ENCODE assay signal across 9 cellular contexts in genomic region chr2:222708274-222708710, GRCh38. TPM values are rescaled to one million over a fixed set of nuclear protein-coding genes. Genes with fewer than 3 reads are reported as not detected.
A peak's percentile ranks its signal among the peaks of the same experiment; 100 is the strongest.
DNase-seq lines count a peak whose midpoint lies in the region; ATAC-seq and TF ChIP-seq lines count a peak whose summit lies in the region.
"Had no signal": no experiment of that assay in that cellular context is flagged by ENCODE, and none has a peak within 500 bp of the region (broad histone marks: within the 10 kb centered on the region; RNA-seq: fewer than 3 reads in every experiment).

No MANE protein-coding gene starts in this region.

- peaks cover 4% of the 10 kb centered on the region for H3K27me3 Mint-ChIP-seq in GM23338 (ENCODE audit: insufficient read depth, low read depth, poor library complexity)
- peaks cover 16% of the 10 kb centered on the region for H3K27me3 Mint-ChIP-seq in activated CD4-positive, alpha-beta T cell treated with anti-CD3 and anti-CD28 coated beads for 36 hours

- H3F3A ChIP-seq in GM23338 (replicated peaks; ENCODE audit: low read depth) = no peaks in the 10 kb centered on the region

- POLR2A ChIA-PET in activated CD4-positive, alpha-beta T cell treated with anti-CD3 and anti-CD28 coated beads for 36 hours (lab: Charles Lee) = interaction anchor here (1.2 kb wide), 1 partner anchor 56 kb away, joined by 3 read pairs; no protein-coding TSS in a partner anchor

- no peak overlapping the region for H2AFZ ChIP-seq in GM23338

- intact Hi-C loops in activated CD4-positive, alpha-beta T cell treated with anti-CD3 and anti-CD28 coated beads for 36 hours (cut with DNase I, micrococcal nuclease) = loop anchor here (1.0 to 5.0 kb wide), 5 partner anchors 79 to 231 kb away; partner anchors contain the start of gene ACSL3 (in 1 of the 2)
- intact Hi-C loops in right lobe of liver (cut with DNase I) = loop anchor here in 1 of 2 donors (10.0 kb wide), 1 partner anchor 197 kb away; no protein-coding TSS in a partner anchor

- H3K4me3 ChIP-seq in GM23338 = no peak overlapping the region
- no peak overlapping the region for H3K4me3 ChIP-seq in choroid plexus epithelial cell (ENCODE audit: low read depth, low read length)
- no peak overlapping the region for H3K4me3 ChIP-seq in right lobe of liver

- no peaks in the 10 kb centered on the region for H3K9me2 ChIP-seq in GM23338 (ENCODE audit: insufficient read depth)

- CTCF ChIA-PET in activated CD4-positive, alpha-beta T cell treated with anti-CD3 and anti-CD28 coated beads for 36 hours (lab: Charles Lee) = interaction anchor here (0.8 to 4.4 kb wide), 21 partner anchors 9 to 263 kb away, joined by 3 to 29 read pairs (median 5); no protein-coding TSS in a partner anchor

- ATAC-seq in GM23338 (peak; percentile 62), right lobe of liver (peak; percentile 77 to 86 (median 83)), GM21526 (IDR thresholded peaks at IDR 0.05; ENCODE audit: low FRiP score, unreplicated experiment) (no peak)
- peak; percentile 51 for ATAC-seq in activated CD4-positive, alpha-beta T cell treated with anti-CD3 and anti-CD28 coated beads for 36 hours

- H3K4me3 Mint-ChIP-seq in GM23338 = no peak overlapping the region
- no peak overlapping the region for H3K4me3 Mint-ChIP-seq in activated CD4-positive, alpha-beta T cell treated with anti-CD3 and anti-CD28 coated beads for 36 hours
- H3K4me3 Mint-ChIP-seq: IgD-negative memory B cell had no signal

- H3K27ac Mint-ChIP-seq in GM23338 = no peak overlapping the region
- H3K27ac Mint-ChIP-seq in activated CD4-positive, alpha-beta T cell treated with anti-CD3 and anti-CD28 coated beads for 36 hours = no peak overlapping the region
- H3K27ac Mint-ChIP-seq: IgD-negative memory B cell had no signal

- H3K9me3 Mint-ChIP-seq in GM23338 = no peaks in the 10 kb centered on the region
- no peaks in the 10 kb centered on the region for H3K9me3 Mint-ChIP-seq in activated CD4-positive, alpha-beta T cell treated with anti-CD3 and anti-CD28 coated beads for 36 hours (ENCODE audit: low read depth)
- H3K9me3 Mint-ChIP-seq: IgD-negative memory B cell had no signal

- TF ChIP-seq POLR2A in right lobe of liver (IDR thresholded peaks at IDR 0.05) = no peak

- H3K27ac ChIP-seq in GM23338 (ENCODE audit: low read depth) (no peak overlapping the region), right lobe of liver (no peak overlapping the region)

- H3K27me3 ChIP-seq in GM23338 (ENCODE audit: insufficient read depth) = no peaks in the 10 kb centered on the region
- no peaks in the 10 kb centered on the region for H3K27me3 ChIP-seq in right lobe of liver

- H3K4me1 ChIP-seq in GM23338 (ENCODE audit: insufficient read depth) (peaks cover 21% of the 10 kb centered on the region), right lobe of liver (no peaks in the 10 kb centered on the region)

- peak; percentile 91 to 100 for TF ChIP-seq CTCF in GM23338 (conservative IDR thresholded peaks at IDR 0.05; ENCODE audit: low read depth in 2 of 2)
- TF ChIP-seq CTCF in choroid plexus epithelial cell (conservative IDR thresholded peaks at IDR 0.05; ENCODE audit: low read depth, low read length) = peak; percentile 89
- TF ChIP-seq CTCF in right lobe of liver (IDR thresholded peaks at IDR 0.05) = peak; percentile 89 to 94 (median 92)

- H3K4me1 Mint-ChIP-seq in GM23338 = peaks cover 26% of the 10 kb centered on the region
- H3K4me1 Mint-ChIP-seq in activated CD4-positive, alpha-beta T cell treated with anti-CD3 and anti-CD28 coated beads for 36 hours = peaks cover 12% of the 10 kb centered on the region

- no peaks in the 10 kb centered on the region for H4K20me1 ChIP-seq in GM23338 (replicated peaks; ENCODE audit: insufficient read depth)

- H3K9me3 ChIP-seq in right lobe of liver = no peaks in the 10 kb centered on the region

- DNase-seq in C1 segment of cervical spinal cord (lab: John Stamatoyannopoulos, UW) = peak in 13 of 14 donors; percentile 5 to 78 (median 47)
- peak; percentile 83 for DNase-seq in GM23338 (ENCODE audit: low spot score)
- peak; percentile 85 for DNase-seq in NCI-H2227 (lab: John Stamatoyannopoulos, UW; ENCODE audit: unreplicated experiment)
- peak; percentile 88 for DNase-seq in activated CD4-positive, alpha-beta T cell treated with anti-CD3 and anti-CD28 coated beads for 36 hours
- DNase-seq in choroid plexus epithelial cell (ENCODE audit: low read depth) = peak; percentile 81
- peak; percentile 77 to 80 (median 79) for DNase-seq in right lobe of liver
- DNase-seq in stimulated activated CD4-positive, alpha-beta T cell treated with anti-CD3 and anti-CD28 coated beads, TNF-alpha, amount 100 ng/mL, for 24 hours (ENCODE audit: low read depth in 3 of 3) = peak; percentile 59 to 78 (median 66)

- H3K79me2 ChIP-seq in GM23338 (replicated peaks; ENCODE audit: insufficient read depth) = no peaks in the 10 kb centered on the region

- H3K4me2 ChIP-seq in GM23338 = no peak overlapping the region

- WGBS in right lobe of liver (ENCODE audit: insufficient coverage, low coverage, low lambda C conversion rate, missing lambda C conversion rate) = 13% methylated on average over 12 of the region's 12 CpGs

- no peaks in the 10 kb centered on the region for H3K36me3 Mint-ChIP-seq in GM23338 (ENCODE audit: low read depth)
- no peaks in the 10 kb centered on the region for H3K36me3 Mint-ChIP-seq in activated CD4-positive, alpha-beta T cell treated with anti-CD3 and anti-CD28 coated beads for 36 hours (ENCODE audit: low read depth)
- H3K36me3 Mint-ChIP-seq: IgD-negative memory B cell had no signal

- H3K36me3 ChIP-seq in GM23338 (ENCODE audit: insufficient read depth) = no peaks in the 10 kb centered on the region
- H3K36me3 ChIP-seq in right lobe of liver = peaks cover 0 to 4% (median 0%) of the 10 kb centered on the region in 4 donors

TF ChIP-seq in GM23338, 12 proteins besides CTCF, POLR2A, EP300 and RAD21 (continues in another document):
- TF ChIP-seq REST (IDR thresholded peaks at IDR 0.05; ENCODE audit: unreplicated experiment) = no peak
- no peak for TF ChIP-seq STAT1 (IDR thresholded peaks at IDR 0.05; ENCODE audit: unreplicated experiment)
- no peak for TF ChIP-seq CREB1 (CRISPR knock-in tag; IDR thresholded peaks at IDR 0.05; ENCODE audit: low read depth)
- TF ChIP-seq EZH2phosphoT487 (IDR thresholded peaks at IDR 0.05; ENCODE audit: unreplicated experiment) = no peak
- no peak for TF ChIP-seq POLR2AphosphoS5 (IDR thresholded peaks at IDR 0.05; ENCODE audit: low read depth)
- TF ChIP-seq, protein P1, sequence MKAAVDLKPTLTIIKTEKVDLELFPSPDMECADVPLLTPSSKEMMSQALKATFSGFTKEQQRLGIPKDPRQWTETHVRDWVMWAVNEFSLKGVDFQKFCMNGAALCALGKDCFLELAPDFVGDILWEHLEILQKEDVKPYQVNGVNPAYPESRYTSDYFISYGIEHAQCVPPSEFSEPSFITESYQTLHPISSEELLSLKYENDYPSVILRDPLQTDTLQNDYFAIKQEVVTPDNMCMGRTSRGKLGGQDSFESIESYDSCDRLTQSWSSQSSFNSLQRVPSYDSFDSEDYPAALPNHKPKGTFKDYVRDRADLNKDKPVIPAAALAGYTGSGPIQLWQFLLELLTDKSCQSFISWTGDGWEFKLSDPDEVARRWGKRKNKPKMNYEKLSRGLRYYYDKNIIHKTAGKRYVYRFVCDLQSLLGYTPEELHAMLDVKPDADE (IDR thresholded peaks at IDR 0.05) = no peak
- no peak for TF ChIP-seq ZNF114 (CRISPR knock-in tag; IDR thresholded peaks at IDR 0.05)
- no peak for TF ChIP-seq NANOG (IDR thresholded peaks at IDR 0.05; ENCODE audit: borderline replicate concordance)
- no peak for TF ChIP-seq JUNB (IDR thresholded peaks at IDR 0.05; ENCODE audit: unreplicated experiment)
- no peak for TF ChIP-seq EZH2 (IDR thresholded peaks at IDR 0.05; ENCODE audit: low read depth, unreplicated experiment)

RNA-seq across cellular contexts. Expression of gene MOGAT1, which starts 36.8 kb away (rescaled TPM):
- 0.89 and 0.94 TPM in 2 replicates for total RNA-seq in GM23338 (2014; rRNA removed; shearing (Covaris generic))
- polyA plus RNA-seq in GM23338 (2016; fragmentation: Nextera tagmentation; extraction: Ambion mirVana) = 0.63 and 0.86 TPM in 2 replicates
- total RNA-seq in activated CD4-positive, alpha-beta T cell treated with anti-CD3 and anti-CD28 coated beads for 36 hours = not detected
- total RNA-seq in right lobe of liver = 1 to 10 TPM in 4 of 6 experiments, under 1 TPM in 2; 0.50 to 8.1 (median 3.4) TPM
- polyA plus RNA-seq: IgD-negative memory B cell had no signal

RNA-seq across cellular contexts. Expression of gene FARSB, which starts 52.4 kb away (rescaled TPM):
- total RNA-seq in GM23338 (2014; rRNA removed; shearing (Covaris generic)) = 32.2 and 32.5 TPM in 2 replicates
- 34.8 and 40.0 TPM in 2 replicates for polyA plus RNA-seq in GM23338 (2016; fragmentation: Nextera tagmentation; extraction: Ambion mirVana)
- total RNA-seq in activated CD4-positive, alpha-beta T cell treated with anti-CD3 and anti-CD28 coated beads for 36 hours = 10 to 100 TPM; 56.3 to 58.5 TPM
- 10 to 100 TPM in 2 of 6 experiments, 1 to 10 TPM in 4; 6.2 to 14.2 (median 9.0) TPM for total RNA-seq in right lobe of liver
